Comparison of ENCODE assay signal across 8 cellular contexts in the genomic region with DNA sequence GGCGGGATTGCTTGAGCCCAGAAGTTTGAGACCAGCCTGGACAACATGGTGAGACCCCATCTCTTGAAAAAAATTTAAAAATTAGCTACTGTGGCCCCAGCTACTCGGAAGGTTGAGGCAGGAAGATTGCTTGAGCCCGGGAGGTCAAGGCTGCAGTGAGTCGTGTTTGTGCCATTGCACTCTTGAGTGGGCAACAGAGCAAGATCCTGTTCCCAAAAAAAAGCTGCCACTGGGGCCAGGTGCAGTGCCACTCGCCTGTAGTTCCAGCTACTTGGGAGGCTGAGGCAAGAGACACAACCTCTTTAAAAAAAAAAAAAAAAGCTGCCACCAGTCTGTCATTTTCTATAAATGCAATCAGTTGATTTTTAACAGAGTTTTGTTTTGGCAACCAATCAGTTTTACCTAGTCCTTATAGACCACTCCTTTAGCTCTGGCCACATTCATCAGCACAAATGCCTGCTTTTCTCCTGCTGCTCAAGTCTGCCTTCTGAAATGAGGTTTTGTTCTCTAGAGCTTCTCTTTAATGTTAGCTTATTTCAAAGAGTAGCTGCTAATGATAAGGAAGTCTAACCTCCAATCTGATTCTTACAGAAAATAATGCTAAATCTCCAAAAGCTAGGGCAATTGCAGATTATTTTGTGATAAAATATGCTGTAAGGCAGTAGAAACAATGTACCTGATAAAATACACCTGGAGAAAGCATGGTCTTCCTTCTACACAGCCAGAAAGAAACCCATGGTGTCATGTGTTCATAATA.
DNase-seq lines count a peak whose midpoint lies in the region; ATAC-seq, FAIRE-seq and TF ChIP-seq lines count a peak whose summit lies in the region.

No MANE protein-coding gene starts in this region.

- H3K4me3 ChIP-seq in SU-DHL-6 (ENCODE audit: insufficient read depth, low read length, poor library complexity, severe bottlenecking): no peak overlapping the region
- H3K4me3 ChIP-seq in upper lobe of left lung: no peak overlapping the region

- peak overlapping the region; percentile 100 for H3K27ac Mint-ChIP-seq in activated naive CD4-positive, alpha-beta T cell treated with anti-CD3 and anti-CD28 coated beads, Interleukin-2, amount 50 U/mL, for 24 hours

- DNase-seq in activated naive CD4-positive, alpha-beta T cell treated with Interleukin-2 at 50 U/mL for 16 hours: no peak
- DNase-seq in kidney tubule cell (ENCODE audit: low spot score) (peak; percentile 87), upper lobe of left lung (no peak), HTR-8/SVneo (ENCODE audit: insufficient read length, low spot score) (no peak)

- no peaks in the 10 kb centered on the region for H3K27me3 Mint-ChIP-seq in activated naive CD4-positive, alpha-beta T cell treated with anti-CD3 and anti-CD28 coated beads, Interleukin-2, amount 50 U/mL, for 24 hours

- no peaks in the 10 kb centered on the region for H3K9me2 ChIP-seq in SU-DHL-6 (replicated peaks; ENCODE audit: insufficient read depth, low read length)

- H3K9me3 Mint-ChIP-seq in activated naive CD4-positive, alpha-beta T cell treated with anti-CD3 and anti-CD28 coated beads, Interleukin-2, amount 50 U/mL, for 24 hours: no peaks in the 10 kb centered on the region

- peaks cover 9% of the 10 kb centered on the region for H3K36me3 Mint-ChIP-seq in activated naive CD4-positive, alpha-beta T cell treated with anti-CD3 and anti-CD28 coated beads, Interleukin-2, amount 50 U/mL, for 24 hours

- H3K79me2 ChIP-seq in SU-DHL-6 (ENCODE audit: insufficient read depth, low read length): no peaks in the 10 kb centered on the region

- peaks cover 61% of the 10 kb centered on the region for H3K4me1 Mint-ChIP-seq in activated naive CD4-positive, alpha-beta T cell treated with anti-CD3 and anti-CD28 coated beads, Interleukin-2, amount 50 U/mL, for 24 hours

- H3K27me3 ChIP-seq in SU-DHL-6 (ENCODE audit: low read length): no peaks in the 10 kb centered on the region
- H3K27me3 ChIP-seq in upper lobe of left lung: no peaks in the 10 kb centered on the region

- H3F3A ChIP-seq in SU-DHL-6 (ENCODE audit: insufficient read depth): 0 out of 2 replicates have a peak, but pooled peaks cover 3% of the 10 kb centered on the region

- TF ChIP-seq CTCF in SU-DHL-6 (IDR thresholded peaks at IDR 0.05; ENCODE audit: insufficient read depth, low read length, poor library complexity, severe bottlenecking) (no peak), upper lobe of left lung (IDR thresholded peaks at IDR 0.05) (no peak)

- no peak overlapping the region for H2AFZ ChIP-seq in SU-DHL-6 (ENCODE audit: low read depth, low read length, severe bottlenecking)

- FAIRE-seq in HTR-8/SVneo (lab: Jason Lieb, UNC): no peak

- H3K4me3 Mint-ChIP-seq in activated naive CD4-positive, alpha-beta T cell treated with anti-CD3 and anti-CD28 coated beads, Interleukin-2, amount 50 U/mL, for 24 hours: peak overlapping the region; percentile 88

- TF ChIP-seq EP300 in upper lobe of left lung (IDR thresholded peaks at IDR 0.05): no peak

- no peak overlapping the region for H3K4me2 ChIP-seq in SU-DHL-6 (ENCODE audit: low read depth, low read length, poor library complexity, severe bottlenecking)

- H3K9me3 ChIP-seq in SU-DHL-6 (ENCODE audit: insufficient read depth, low read length) (no peaks in the 10 kb centered on the region), upper lobe of left lung (no peaks in the 10 kb centered on the region)

- H3K36me3 ChIP-seq in SU-DHL-6 (ENCODE audit: low read length): no peaks in the 10 kb centered on the region
- H3K36me3 ChIP-seq in upper lobe of left lung: no peaks in the 10 kb centered on the region

- H3K4me1 ChIP-seq in upper lobe of left lung: peaks cover 23 to 39% (median 36%) of the 10 kb centered on the region in 4 donors

- ATAC-seq in upper lobe of left lung (ENCODE audit: low FRiP score in 2 of 2) (no peak), GM18867 (IDR thresholded peaks at IDR 0.05; ENCODE audit: unreplicated experiment) (no peak), GM19023 (IDR thresholded peaks at IDR 0.05; ENCODE audit: unreplicated experiment) (no peak)

- no peak for TF ChIP-seq POLR2A in upper lobe of left lung (IDR thresholded peaks at IDR 0.05)

- H3K9ac ChIP-seq in SU-DHL-6 (ENCODE audit: low read length): no peak overlapping the region

- peak overlapping the region; percentile 18; the same call in 1 of the 2 replicates for H3K27ac ChIP-seq in SU-DHL-6 (ENCODE audit: low read depth, low read length)
- H3K27ac ChIP-seq in upper lobe of left lung: peak overlapping the region; percentile 65 to 80 (median 76)

- 67 to 78% methylated on average over 5 of the region's 5 CpGs for WGBS in upper lobe of left lung, 2 donors

- no peaks in the 10 kb centered on the region for H4K20me1 ChIP-seq in SU-DHL-6 (ENCODE audit: low read depth, low read length)
